In the genomic region with DNA sequence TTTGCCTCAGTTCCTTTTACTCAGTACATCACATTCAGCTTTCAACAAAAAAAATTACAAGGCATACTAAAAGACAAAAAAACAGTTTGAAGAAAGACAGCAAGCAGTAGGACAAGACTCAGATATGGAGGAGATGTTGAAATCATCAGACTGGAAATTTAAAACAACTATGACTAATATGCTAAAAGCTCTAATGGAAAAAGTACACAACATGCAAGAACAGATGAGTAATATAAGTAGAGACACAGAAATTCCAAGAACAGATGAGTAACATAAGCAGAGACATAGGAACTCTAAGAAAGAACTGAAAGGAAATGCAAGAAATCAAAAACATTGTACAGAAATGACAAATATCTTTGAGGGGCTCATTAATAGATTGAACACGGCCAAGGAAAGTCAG, we compare ENCODE assay signal across 26 cellular contexts.
A peak's percentile ranks its signal among the peaks of the same experiment; 100 is the strongest.
DNase-seq lines count a peak whose midpoint lies in the region; ATAC-seq, FAIRE-seq and TF ChIP-seq lines count a peak whose summit lies in the region.
"Had no signal": no experiment of that assay in that cellular context is flagged by ENCODE, and none has a peak within 500 bp of the region (broad histone marks: within the 10 kb centered on the region; RNA-seq: fewer than 3 reads in every experiment).

No MANE protein-coding gene starts in this region.

- no peaks in the 10 kb centered on the region for H3K4me1 ChIP-seq in A549
- no peaks in the 10 kb centered on the region for H3K4me1 ChIP-seq in keratinocyte (ENCODE audit: control insufficient read depth, extremely low read depth, insufficient read depth, low read length)
- H3K4me1 ChIP-seq: vagina had no signal

- H3K27ac ChIP-seq in A549 (no peak overlapping the region), keratinocyte (ENCODE audit: control insufficient read depth, insufficient read depth, low read length) (no peak overlapping the region)
- H3K27ac ChIP-seq: C4-2B, HL-60, neutrophil, skin epidermis, vagina, VCaP had no signal

- no peak overlapping the region for H2AFZ ChIP-seq in keratinocyte (ENCODE audit: control insufficient read depth, low read length)

- H3K27me3 ChIP-seq in keratinocyte (ENCODE audit: control insufficient read depth, extremely low read depth, insufficient read depth, low read length): no peaks in the 10 kb centered on the region
- H3K27me3 ChIP-seq: neutrophil, vagina had no signal

- H3K27me3 Mint-ChIP-seq in activated naive CD8-positive, alpha-beta T cell treated with anti-CD3 and anti-CD28 coated beads, Interleukin-2, amount 50 U/mL, for 24 hours: no peaks in the 10 kb centered on the region
- H3K27me3 Mint-ChIP-seq: central memory CD8-positive, alpha-beta T cell; progenitor cell of endocrine pancreas had no signal

- no peak overlapping the region for H3K4me3 Mint-ChIP-seq in activated naive CD8-positive, alpha-beta T cell treated with anti-CD3 and anti-CD28 coated beads, Interleukin-2, amount 50 U/mL, for 24 hours
- H3K4me3 Mint-ChIP-seq: central memory CD8-positive, alpha-beta T cell had no signal

- DNase-seq in A549 (ENCODE audit: low read depth in 1 of 2, low spot score in 1 of 2): no peak
- peak; percentile 36 for DNase-seq in MV-4-11 (lab: John Stamatoyannopoulos, UW)
- peak; percentile 36 for DNase-seq in epithelial cell of esophagus (ENCODE audit: low read depth)
- DNase-seq in keratinocyte (ENCODE audit: low read depth, low spot score): peak; percentile 9
- DNase-seq in inferior parietal cortex (ENCODE audit: extremely low spot score): no peak
- no peak for DNase-seq in SW480 (ENCODE audit: low spot score)
- DNase-seq in COLO829 (ENCODE audit: low spot score): no peak
- DNase-seq in activated naive CD8-positive, alpha-beta T cell treated with anti-CD3 and anti-CD28 coated beads, Interleukin-2, amount 50 U/mL, for 24 hours: no peak
- DNase-seq: activated CD4-positive, alpha-beta T cell treated with anti-CD3 and anti-CD28 coated beads for 48 hours; activated naive CD4-positive, alpha-beta T cell treated with anti-CD3 and anti-CD28 coated beads, Interleukin-2, amount 50 U/mL, for 16 hours; aorta; NCI-H1105 treated with DMSO at 0.1 percent for 48 hours; NCI-H2029 treated with DMSO at 0.1 percent for 48 hours; NCI-H2227 treated with DMSO at 0.1 percent for 48 hours; NCI-H748 treated with DMSO at 0.1 percent for 48 hours; SK-N-SH had no signal

- no peaks in the 10 kb centered on the region for H4K20me1 ChIP-seq in keratinocyte (ENCODE audit: control insufficient read depth, extremely low read depth, insufficient read depth, low read length)

- POLR2A ChIA-PET in A549 (lab: Yijun Ruan, JAX): no interaction called here

- H3K4me3 ChIP-seq in A549: no peak overlapping the region
- H3K4me3 ChIP-seq in epithelial cell of esophagus (ENCODE audit: low read length): no peak overlapping the region
- no peak overlapping the region for H3K4me3 ChIP-seq in keratinocyte (ENCODE audit: control insufficient read depth in 2 of 3, extremely low read depth in 1 of 3, insufficient read depth in 2 of 3, low read depth in 1 of 3, low read length in 3 of 3)
- H3K4me3 ChIP-seq: skin epidermis, vagina had no signal

- ATAC-seq in A549: no peak
- no peak for ATAC-seq in activated naive CD8-positive, alpha-beta T cell treated with anti-CD3 and anti-CD28 coated beads, Interleukin-2, amount 50 U/mL, for 24 hours
- ATAC-seq: HepG2 had no signal

- H3K79me2 ChIP-seq in keratinocyte (ENCODE audit: control insufficient read depth, insufficient read depth, low read length): no peaks in the 10 kb centered on the region

- FAIRE-seq in A549 (lab: Jason Lieb, UNC) (no peak), keratinocyte (lab: Jason Lieb, UNC) (no peak)
- FAIRE-seq: GM12891, HepG2 had no signal

- TF ChIP-seq POLR2A in A549 (IDR thresholded peaks at IDR 0.05; ENCODE audit: low read length): no peak

- CTCF ChIA-PET in A549 (lab: Yijun Ruan, JAX): interaction anchor here (0.6 kb wide), 1 partner anchor 275 kb away, joined by 5 read pairs; no protein-coding TSS in a partner anchor

- peaks cover 29% of the 10 kb centered on the region for H3K9me3 Mint-ChIP-seq in activated naive CD8-positive, alpha-beta T cell treated with anti-CD3 and anti-CD28 coated beads, Interleukin-2, amount 50 U/mL, for 24 hours

- H3K4me1 Mint-ChIP-seq in activated naive CD8-positive, alpha-beta T cell treated with anti-CD3 and anti-CD28 coated beads, Interleukin-2, amount 50 U/mL, for 24 hours: peaks cover 5% of the 10 kb centered on the region
- H3K4me1 Mint-ChIP-seq: central memory CD8-positive, alpha-beta T cell had no signal

- no peak overlapping the region for H3K4me2 ChIP-seq in A549
- H3K4me2 ChIP-seq in keratinocyte (ENCODE audit: control insufficient read depth, extremely low read depth, insufficient read depth, low read depth, low read length): no peak overlapping the region
- H3K4me2 ChIP-seq: SK-N-SH had no signal

- H3K27ac Mint-ChIP-seq in activated naive CD8-positive, alpha-beta T cell treated with anti-CD3 and anti-CD28 coated beads, Interleukin-2, amount 50 U/mL, for 24 hours: no peak overlapping the region
- H3K27ac Mint-ChIP-seq: progenitor cell of endocrine pancreas had no signal

- dilution Hi-C loops in keratinocyte (cut with MboI; ENCODE audit: extremely low pct_ligation_motif_present, low sequenced_read_pairs): no loop called here

- H3K9me3 ChIP-seq in A549 (no peaks in the 10 kb centered on the region), keratinocyte (ENCODE audit: control insufficient read depth, low read depth, low read length) (no peaks in the 10 kb centered on the region)
- H3K9me3 ChIP-seq: neutrophil, SK-N-SH, vagina had no signal

- H3K36me3 ChIP-seq in keratinocyte (ENCODE audit: control insufficient read depth in 2 of 2, extremely low read depth in 1 of 2, insufficient read depth in 2 of 2, low read length in 2 of 2): no peaks in the 10 kb centered on the region
- H3K36me3 ChIP-seq: neutrophil, vagina had no signal

- TF ChIP-seq EP300 in A549 (IDR thresholded peaks at IDR 0.05): no peak

- TF ChIP-seq RAD21 in A549 (conservative IDR thresholded peaks at IDR 0.05 in 1 of 2, IDR thresholded peaks at IDR 0.05 in 1 of 2): no peak

- H3K9me1 ChIP-seq in keratinocyte (ENCODE audit: control insufficient read depth, extremely low read depth, insufficient read depth, low read length): no peaks in the 10 kb centered on the region

- H3K9ac ChIP-seq in keratinocyte (ENCODE audit: control insufficient read depth, extremely low read depth, insufficient read depth, low read length): no peak overlapping the region
- H3K9ac ChIP-seq: SK-N-SH had no signal

- WGBS in A549 (ENCODE audit: missing lambda C conversion rate): 0% methylated on average over 1 of the region's 1 CpG

- no peaks in the 10 kb centered on the region for H3K36me3 Mint-ChIP-seq in activated naive CD8-positive, alpha-beta T cell treated with anti-CD3 and anti-CD28 coated beads, Interleukin-2, amount 50 U/mL, for 24 hours (ENCODE audit: low read depth)

- TF ChIP-seq CTCF in A549 (IDR thresholded peaks at IDR 0.05): no peak
- no peak for TF ChIP-seq CTCF in epithelial cell of esophagus (IDR thresholded peaks at IDR 0.05; ENCODE audit: insufficient read depth, low read depth, low read length, missing control alignments)
- no peak for TF ChIP-seq CTCF in keratinocyte (optimal IDR thresholded peaks at IDR 0.05 in 1 of 3, IDR thresholded peaks at IDR 0.05 in 1 of 3, conservative IDR thresholded peaks at IDR 0.05 in 1 of 3; ENCODE audit: extremely low read depth in 1 of 3, insufficient read depth in 2 of 3, low read length in 3 of 3)

TF ChIP-seq in A549, 52 proteins besides CTCF, POLR2A, EP300 and RAD21:
- no peak for TF ChIP-seq FOSL2 (IDR thresholded peaks at IDR 0.05)
- TF ChIP-seq FOSL2 (CRISPR knock-in tag; IDR thresholded peaks at IDR 0.05): peak; percentile 40; the same call in 1 of the 2 replicates
- TF ChIP-seq SMC3 (IDR thresholded peaks at IDR 0.05): no peak
- no peak for TF ChIP-seq EHF (CRISPR knock-in tag; IDR thresholded peaks at IDR 0.05)
- no peak for TF ChIP-seq FOSB (CRISPR knock-in tag; IDR thresholded peaks at IDR 0.05)

Comparison
In these comparisons a context has a peak if more than half of its experiments do, and no peak if none do; other contexts are left out.
1. DNase-seq: peak in MV-4-11 (single experiment), epithelial cell of esophagus (single experiment) and keratinocyte (single experiment); none in A549 (0 of 2), inferior parietal cortex (single experiment), SW480 (single experiment), COLO829 (single experiment) and activated naive CD8-positive, alpha-beta T cell treated with anti-CD3 and anti-CD28 coated beads, Interleukin-2, amount 50 U/mL, for 24 hours (single experiment).